ENCODE assay signal across 8 cellular contexts in genomic region chr20:62972270-62973032, GRCh38. TPM values are rescaled to one million over a fixed set of nuclear protein-coding genes. Genes with fewer than 3 reads are reported as not detected.
DNase-seq lines count a peak whose midpoint lies in the region; ATAC-seq and TF ChIP-seq lines count a peak whose summit lies in the region.

No MANE protein-coding gene starts in this region.

- CTCF ChIA-PET in CD8-positive, alpha-beta T cell (lab: Charles Lee), result interaction anchor here (0.6 to 1.9 kb wide), 26 partner anchors 8 to 208 kb away, joined by 3 to 12 read pairs (median 4); partner anchors contain the start of gene SLC17A9

- no peak overlapping the region for H3K9ac ChIP-seq in Loucy (ENCODE audit: low read depth, low read length, poor library complexity, severe bottlenecking)
- H3K9ac ChIP-seq in subcutaneous abdominal adipose tissue (ENCODE audit: low read length in 5 of 5), result peak overlapping the region in 1 of 5 donors; percentile 27

- peaks cover 16% of the 10 kb centered on the region for H3K27me3 ChIP-seq in CD8-positive, alpha-beta T cell (ENCODE audit: insufficient read depth, low read length)
- H3K27me3 ChIP-seq in Loucy (ENCODE audit: insufficient read depth, low read length, poor library complexity, severe bottlenecking), result no peaks in the 10 kb centered on the region
- H3K27me3 ChIP-seq in SJCRH30, result peaks cover 53% of the 10 kb centered on the region
- peaks cover 89% of the 10 kb centered on the region for H3K27me3 ChIP-seq in gastroesophageal sphincter
- H3K27me3 ChIP-seq in subcutaneous abdominal adipose tissue (ENCODE audit: control insufficient read depth in 5 of 5, insufficient read depth in 4 of 5, low read length in 5 of 5), result peaks cover 41 to 76% (median 66%) of the 10 kb centered on the region in 5 donors

- peak overlapping the region; percentile 79 for H3K4me3 Mint-ChIP-seq in CD8-positive, alpha-beta T cell

- no peak for TF ChIP-seq EP300 in gastroesophageal sphincter (IDR thresholded peaks at IDR 0.05)

- intact Hi-C loops in CD8-positive, alpha-beta T cell (cut with DNase I, micrococcal nuclease), result loop anchor here (1.0 to 2.0 kb wide), 4 partner anchors 37 to 207 kb away; no protein-coding TSS in a partner anchor

- H4K20me1 ChIP-seq in Loucy (ENCODE audit: insufficient read depth, low read length, poor library complexity, severe bottlenecking), result no peaks in the 10 kb centered on the region

- H3K27ac Mint-ChIP-seq in CD8-positive, alpha-beta T cell, result peak overlapping the region; percentile 42

- peaks cover 18% of the 10 kb centered on the region for H3K4me1 ChIP-seq in CD8-positive, alpha-beta T cell (ENCODE audit: insufficient read depth, low read length)
- H3K4me1 ChIP-seq in Loucy (ENCODE audit: insufficient read depth, low read length, poor library complexity, severe bottlenecking) (peaks cover 8% of the 10 kb centered on the region), SJCRH30 (no peaks in the 10 kb centered on the region), gastroesophageal sphincter (peaks cover 0 to 15% (median 5%) of the 10 kb centered on the region in 3 donors), subcutaneous abdominal adipose tissue (ENCODE audit: control insufficient read depth in 5 of 5, insufficient read depth in 5 of 5, low read length in 5 of 5) (peaks cover 2 to 10% (median 8%) of the 10 kb centered on the region in 5 donors)

- no peaks in the 10 kb centered on the region for H3K36me3 Mint-ChIP-seq in CD8-positive, alpha-beta T cell

- H3K9me3 ChIP-seq in CD8-positive, alpha-beta T cell (ENCODE audit: low read length), result no peaks in the 10 kb centered on the region
- no peaks in the 10 kb centered on the region for H3K9me3 ChIP-seq in Loucy (ENCODE audit: insufficient read depth, low read depth, low read length)
- no peaks in the 10 kb centered on the region for H3K9me3 ChIP-seq in SJCRH30 (replicated peaks)
- no peaks in the 10 kb centered on the region for H3K9me3 ChIP-seq in gastroesophageal sphincter
- H3K9me3 ChIP-seq in subcutaneous abdominal adipose tissue (ENCODE audit: control insufficient read depth in 5 of 5, low read length in 5 of 5), result no peaks in the 10 kb centered on the region

- TF ChIP-seq CTCF in CD8-positive, alpha-beta T cell (IDR thresholded peaks at IDR 0.05), result peak; percentile 84
- TF ChIP-seq CTCF in Loucy (conservative IDR thresholded peaks at IDR 0.05; ENCODE audit: low read length), result peak; percentile 91
- TF ChIP-seq CTCF in gastroesophageal sphincter (IDR thresholded peaks at IDR 0.05), result peak in 3 of 4 experiments; percentile 91 to 94 (median 92)

- H3K4me1 Mint-ChIP-seq in CD8-positive, alpha-beta T cell (ENCODE audit: low read depth), result peaks cover 23% of the 10 kb centered on the region

- POLR2A ChIA-PET in CD8-positive, alpha-beta T cell (lab: Charles Lee), result interaction anchor here (1.6 to 1.7 kb wide), 2 partner anchors 19 to 37 kb away, joined by 8 to 13 read pairs; no protein-coding TSS in a partner anchor

- H2AFZ ChIP-seq in Loucy (ENCODE audit: low read length), result no peak overlapping the region; the same call in 1 of the 2 replicates

- peaks cover 45% of the 10 kb centered on the region for H3K27me3 Mint-ChIP-seq in CD8-positive, alpha-beta T cell (ENCODE audit: low read depth)

- 10 to 20% methylated on average over 2 to 17 of the region's 45 CpGs for WGBS in gastroesophageal sphincter (ENCODE audit: low coverage in 1 of 2), 2 donors

- peak; percentile 99 for ATAC-seq in CD8-positive, alpha-beta T cell
- ATAC-seq in GM21390 (IDR thresholded peaks at IDR 0.05; ENCODE audit: unreplicated experiment), result peak; percentile 81
- ATAC-seq in gastroesophageal sphincter, result peak; percentile 91

- no peaks in the 10 kb centered on the region for H3K9me2 ChIP-seq in Loucy (replicated peaks; ENCODE audit: low read depth, low read length)

- H3K36me3 ChIP-seq in CD8-positive, alpha-beta T cell (ENCODE audit: insufficient read depth, low read length), result no peaks in the 10 kb centered on the region
- H3K36me3 ChIP-seq in Loucy (ENCODE audit: insufficient read depth, low read length) (no peaks in the 10 kb centered on the region), SJCRH30 (no peaks in the 10 kb centered on the region), gastroesophageal sphincter (no peaks in the 10 kb centered on the region), subcutaneous abdominal adipose tissue (ENCODE audit: control insufficient read depth in 5 of 5, insufficient read depth in 5 of 5, low read length in 5 of 5) (no peaks in the 10 kb centered on the region)

- no peak overlapping the region for H3K27ac ChIP-seq in CD8-positive, alpha-beta T cell (ENCODE audit: low read depth, low read length)
- H3K27ac ChIP-seq in SJCRH30, result no peak overlapping the region
- no peak overlapping the region for H3K27ac ChIP-seq in gastroesophageal sphincter
- no peak overlapping the region for H3K27ac ChIP-seq in subcutaneous abdominal adipose tissue (ENCODE audit: low read depth, low read length)

- TF ChIP-seq POLR2A in gastroesophageal sphincter (IDR thresholded peaks at IDR 0.05), result no peak

- no peaks in the 10 kb centered on the region for H3F3A ChIP-seq in Loucy (ENCODE audit: low read depth)

- H3K79me2 ChIP-seq in Loucy (ENCODE audit: insufficient read depth, low read length), result no peaks in the 10 kb centered on the region

- H3K9me3 Mint-ChIP-seq in CD8-positive, alpha-beta T cell, result no peaks in the 10 kb centered on the region

- H3K4me3 ChIP-seq in CD8-positive, alpha-beta T cell (ENCODE audit: low read depth, low read length), result peak overlapping the region; percentile 36
- H3K4me3 ChIP-seq in Loucy (ENCODE audit: low read length, poor library complexity, severe bottlenecking), result no peak overlapping the region
- H3K4me3 ChIP-seq in SJCRH30, result no peak overlapping the region
- H3K4me3 ChIP-seq in gastroesophageal sphincter, result peak overlapping the region in 1 of 2 donors; percentile 40
- H3K4me3 ChIP-seq in subcutaneous abdominal adipose tissue (ENCODE audit: low read depth in 1 of 5, low read length in 5 of 5), result peak overlapping the region in 4 of 5 donors; percentile 12 to 46 (median 26)

- peak overlapping the region; percentile 41 for H3K4me2 ChIP-seq in Loucy (ENCODE audit: low read depth, low read length, poor library complexity, severe bottlenecking)

- DNase-seq in CD8-positive, alpha-beta T cell, result peak; percentile 75 to 88 (median 84)
- DNase-seq in SJCRH30 (peak; percentile 96), activated gamma-delta T cell treated with Interleukin-2 at 50 U/mL for 16 hours (peak; percentile 81), nucleus accumbens (lab: John Stamatoyannopoulos, UW) (peak in 52 of 56 donors; percentile 5 to 86 (median 55))

RNA-seq across cellular contexts. Expression of gene SLC17A9, which starts 19.9 kb away (rescaled TPM):
- total RNA-seq in CD8-positive, alpha-beta T cell, result 10 to 100 TPM; 19.1 to 22.6 TPM
- 1.1 and 2.1 TPM in 2 replicates for total RNA-seq in SJCRH30 (2014; rRNA removed; shearing (Covaris generic))
- total RNA-seq in gastroesophageal sphincter, result 1 to 10 TPM; 1.3 to 4.6 (median 2.8) TPM

RNA-seq across cellular contexts. Expression of gene BHLHE23, which starts 34.3 kb away (rescaled TPM):
- total RNA-seq in CD8-positive, alpha-beta T cell, result under 1 TPM in 1 of 2 experiments, not detected in 1; 0.44 TPM
- not detected in 2 replicates for total RNA-seq in SJCRH30 (2014; rRNA removed; shearing (Covaris generic))
- not detected for total RNA-seq in gastroesophageal sphincter

RNA-seq across cellular contexts. Expression of gene GID8, which starts 34.5 kb away (rescaled TPM):
- total RNA-seq in CD8-positive, alpha-beta T cell, result 10 to 100 TPM; 48.7 to 48.8 TPM
- 109 and 117 TPM in 2 replicates for total RNA-seq in SJCRH30 (2014; rRNA removed; shearing (Covaris generic))
- 10 to 100 TPM; 23.2 to 34.8 (median 27.9) TPM for total RNA-seq in gastroesophageal sphincter

RNA-seq across cellular contexts. Expression of gene DIDO1, which starts 46.1 kb away (rescaled TPM):
- total RNA-seq in CD8-positive, alpha-beta T cell, result 10 to 100 TPM; 44.7 to 46.6 TPM
- 98.5 and 108 TPM in 2 replicates for total RNA-seq in SJCRH30 (2014; rRNA removed; shearing (Covaris generic))
- 10 to 100 TPM; 49.5 to 75.8 (median 66.5) TPM for total RNA-seq in gastroesophageal sphincter

Comparison
In these comparisons a context has a peak if more than half of its experiments do, and no peak if none do; other contexts are left out.
1. H3K4me3 ChIP-seq: peak in CD8-positive, alpha-beta T cell (single experiment) and subcutaneous abdominal adipose tissue (4 of 5); none in Loucy (single experiment) and SJCRH30 (single experiment).
2. Peak in every context shown above with its lines, with median percentiles within 50 percentile points of each other: ATAC-seq, DNase-seq and CTCF ChIP-seq.